9 cellular contexts compared by ENCODE assay signal in the genomic region with DNA sequence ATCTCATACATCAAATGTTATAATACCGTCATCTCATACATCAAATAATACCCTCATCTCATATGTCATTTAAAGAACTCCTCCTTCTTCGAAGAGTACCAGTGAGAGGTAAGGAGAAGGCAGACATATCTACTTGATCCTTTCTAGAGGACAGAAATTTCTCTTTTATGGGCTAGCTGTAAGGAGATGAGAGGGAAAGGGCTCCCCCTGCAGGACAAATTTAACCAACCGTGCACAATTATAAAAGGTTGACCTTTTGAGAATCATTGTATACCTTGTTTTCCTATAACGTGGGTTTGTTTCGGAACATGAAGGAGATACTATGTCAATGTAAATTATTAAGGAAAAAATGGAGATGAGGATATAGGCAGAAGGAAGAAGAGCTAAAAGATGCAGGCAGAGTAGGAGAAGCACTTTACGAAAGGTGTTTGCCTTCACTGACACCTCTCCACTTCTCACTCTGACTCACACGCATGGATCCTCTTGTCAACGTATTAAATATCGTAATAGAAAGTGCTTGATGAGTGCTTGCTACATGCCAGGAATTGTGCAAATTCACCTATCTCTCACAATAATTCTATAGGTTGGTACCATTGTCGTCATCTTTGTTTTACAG.
DNase-seq lines count a peak whose midpoint lies in the region; ATAC-seq and TF ChIP-seq lines count a peak whose summit lies in the region.
"Had no signal": no experiment of that assay in that cellular context is flagged by ENCODE, and none has a peak within 500 bp of the region (broad histone marks: within the 10 kb centered on the region; RNA-seq: fewer than 3 reads in every experiment).

No MANE protein-coding gene starts in this region.

- TF ChIP-seq CTCF in brain (conservative IDR thresholded peaks at IDR 0.05) (peak; percentile 61 to 78), nephron progenitor cell (IDR thresholded peaks at IDR 0.05) (peak; percentile 76), ovary (IDR thresholded peaks at IDR 0.05) (no peak)

- H3K4me1 Mint-ChIP-seq in brain (peaks cover 53% of the 10 kb centered on the region), nephron progenitor cell (no peaks in the 10 kb centered on the region)
- H3K4me1 Mint-ChIP-seq: activated naive CD8-positive, alpha-beta T cell treated with anti-CD3 and anti-CD28 coated beads, Interleukin-2, amount 10 ng/mL, durations not matched to agents 7 days and 5 days had no signal

- H3K27ac Mint-ChIP-seq in brain (peak overlapping the region in 4 of 5 experiments; percentile 8 to 87 (median 75)), nephron progenitor cell (no peak overlapping the region)
- H3K27ac Mint-ChIP-seq: activated naive CD8-positive, alpha-beta T cell treated with anti-CD3 and anti-CD28 coated beads, Interleukin-2, amount 10 ng/mL, durations not matched to agents 7 days and 5 days had no signal

- no peaks in the 10 kb centered on the region for H3K36me3 ChIP-seq in ovary

- H3K36me3 Mint-ChIP-seq in brain (no peaks in the 10 kb centered on the region), nephron progenitor cell (ENCODE audit: low read depth) (no peaks in the 10 kb centered on the region)
- H3K36me3 Mint-ChIP-seq: activated naive CD8-positive, alpha-beta T cell treated with anti-CD3 and anti-CD28 coated beads, Interleukin-2, amount 10 ng/mL, durations not matched to agents 7 days and 5 days had no signal

- no peak overlapping the region for H3K27ac ChIP-seq in ovary

- H3K4me3 Mint-ChIP-seq in brain (no peak overlapping the region), nephron progenitor cell (no peak overlapping the region)
- H3K4me3 Mint-ChIP-seq: activated naive CD8-positive, alpha-beta T cell treated with anti-CD3 and anti-CD28 coated beads, Interleukin-2, amount 10 ng/mL, durations not matched to agents 7 days and 5 days had no signal

- DNase-seq in stimulated activated CD4-positive, alpha-beta T cell treated with anti-CD3 and anti-CD28 coated beads, Interleukin-12 subunit alpha, Interleukin-12 subunit beta, amount 100 ng/mL, for 24 hours (ENCODE audit: low read depth in 2 of 2) = peak; percentile 2 to 24
- no peak for DNase-seq in stimulated activated CD4-positive, alpha-beta T cell treated with anti-CD3 and anti-CD28 coated beads, Interleukin-12 subunit alpha, Interleukin-12 subunit beta, amount 100 ng/mL, for 4 hours
- DNase-seq in NCI-H2196 (lab: John Stamatoyannopoulos, UW; ENCODE audit: unreplicated experiment) = peak; percentile 58
- peak; percentile 62 for DNase-seq in nephron progenitor cell
- no peak for DNase-seq in activated CD8-positive, alpha-beta memory T cell treated with anti-CD3 and anti-CD28 coated beads for 24 hours
- no peak for DNase-seq in ovary
- DNase-seq: activated naive CD8-positive, alpha-beta T cell treated with anti-CD3 and anti-CD28 coated beads, Interleukin-2, amount 10 ng/mL, durations not matched to agents 7 days and 5 days had no signal

- H3K27me3 ChIP-seq in ovary = no peaks in the 10 kb centered on the region

- WGBS in ovary, 3 donors = 61 to 64% (median 63%) methylated on average over 10 of the region's 10 CpGs

- no peak for TF ChIP-seq EP300 in ovary (IDR thresholded peaks at IDR 0.05)

- ATAC-seq in GM18873 (IDR thresholded peaks at IDR 0.05; ENCODE audit: low FRiP score, unreplicated experiment) = no peak

- H3K4me1 ChIP-seq in ovary (ENCODE audit: insufficient read depth) = no peaks in the 10 kb centered on the region

- TF ChIP-seq POLR2A in ovary (IDR thresholded peaks at IDR 0.05) = no peak

- H3K9me3 Mint-ChIP-seq in brain (no peaks in the 10 kb centered on the region), nephron progenitor cell (no peaks in the 10 kb centered on the region)
- H3K9me3 Mint-ChIP-seq: activated naive CD8-positive, alpha-beta T cell treated with anti-CD3 and anti-CD28 coated beads, Interleukin-2, amount 10 ng/mL, durations not matched to agents 7 days and 5 days had no signal

- no peaks in the 10 kb centered on the region for H3K9me3 ChIP-seq in ovary

- intact Hi-C loops in ovary (cut with DNase I) = no loop called here

- H3K27me3 Mint-ChIP-seq in brain = no peaks in the 10 kb centered on the region
- peaks cover 5% of the 10 kb centered on the region for H3K27me3 Mint-ChIP-seq in nephron progenitor cell (ENCODE audit: low read depth, poor library complexity)
- H3K27me3 Mint-ChIP-seq: activated naive CD8-positive, alpha-beta T cell treated with anti-CD3 and anti-CD28 coated beads, Interleukin-2, amount 10 ng/mL, durations not matched to agents 7 days and 5 days had no signal

- H3K4me3 ChIP-seq in ovary = no peak overlapping the region

Comparison
In these comparisons a context has a peak if more than half of its experiments do, and no peak if none do; other contexts are left out.
1. DNase-seq: peak in stimulated activated CD4-positive, alpha-beta T cell treated with anti-CD3 and anti-CD28 coated beads, Interleukin-12 subunit alpha, Interleukin-12 subunit beta, amount 100 ng/mL, for 24 hours (2 of 2), NCI-H2196 (single experiment) and nephron progenitor cell (single experiment); none in stimulated activated CD4-positive, alpha-beta T cell treated with anti-CD3 and anti-CD28 coated beads, Interleukin-12 subunit alpha, Interleukin-12 subunit beta, amount 100 ng/mL, for 4 hours (single experiment), activated CD8-positive, alpha-beta memory T cell treated with anti-CD3 and anti-CD28 coated beads for 24 hours (single experiment) and ovary (0 of 5).
2. CTCF ChIP-seq: peak in brain (2 of 2) and nephron progenitor cell (single experiment); none in ovary (0 of 3).